ENCODE assay signal across 16 cellular contexts in genomic region chr15:37733628-37734027, GRCh38.
A peak's percentile ranks its signal among the peaks of the same experiment; 100 is the strongest.
DNase-seq lines count a peak whose midpoint lies in the region; ATAC-seq and TF ChIP-seq lines count a peak whose summit lies in the region.
"Had no signal": no experiment of that assay in that cellular context is flagged by ENCODE, and none has a peak within 500 bp of the region (broad histone marks: within the 10 kb centered on the region; RNA-seq: fewer than 3 reads in every experiment).

No MANE protein-coding gene starts in this region.

- peak; percentile 1 for DNase-seq in DMS53 (lab: John Stamatoyannopoulos, UW)
- DNase-seq in DMS53 treated with DMSO at 0.1 percent for 48 hours (lab: John Stamatoyannopoulos, UW; ENCODE audit: unreplicated experiment) = no peak
- DNase-seq in RPMI7951 (ENCODE audit: low read depth) = peak; percentile 4
- peak; percentile 10 for DNase-seq in choroid plexus epithelial cell (ENCODE audit: low read depth)
- DNase-seq in smooth muscle cell of the brain vasculature (ENCODE audit: low read depth, low spot score) = peak; percentile 40
- no peak for DNase-seq in activated naive CD4-positive, alpha-beta T cell (lab: John Stamatoyannopoulos, UW)
- no peak for DNase-seq in NOMO-1 (lab: John Stamatoyannopoulos, UW; ENCODE audit: unreplicated experiment in 2 of 2)
- DNase-seq: DMS 273 treated with DMSO at 0.1 percent for 48 hours, EL, GOT3, NCI-H1105, NCI-H2171 treated with DMSO at 0.1 percent for 48 hours, NCI-H510A, NCI-H82 had no signal

- no peak for ATAC-seq in HG03045 (IDR thresholded peaks at IDR 0.05; ENCODE audit: unreplicated experiment)
- ATAC-seq: K562 had no signal

- H3K4me3 ChIP-seq in choroid plexus epithelial cell (ENCODE audit: low read depth, low read length) = no peak overlapping the region
- H3K4me3 ChIP-seq: K562 had no signal

- no peak for TF ChIP-seq CTCF in choroid plexus epithelial cell (conservative IDR thresholded peaks at IDR 0.05; ENCODE audit: low read depth, low read length)

Comparison
In these comparisons a context has a peak if more than half of its experiments do, and no peak if none do; other contexts are left out.
1. DNase-seq: peak in DMS53 (single experiment), RPMI7951 (single experiment), choroid plexus epithelial cell (single experiment) and smooth muscle cell of the brain vasculature (single experiment); none in DMS53 treated with DMSO at 0.1 percent for 48 hours (single experiment), activated naive CD4-positive, alpha-beta T cell (0 of 4) and NOMO-1 (0 of 2).